ENCODE assay signal across 24 cellular contexts in genomic region chr11:17612221-17613188, GRCh38.
DNase-seq lines count a peak whose midpoint lies in the region; ATAC-seq and TF ChIP-seq lines count a peak whose summit lies in the region.
"Had no signal": no experiment of that assay in that cellular context is flagged by ENCODE, and none has a peak within 500 bp of the region (broad histone marks: within the 10 kb centered on the region; RNA-seq: fewer than 3 reads in every experiment).

No MANE protein-coding gene starts in this region.

- H3K4me2 ChIP-seq in PC-9: no peak overlapping the region

- POLR2A ChIA-PET in HEK293 (lab: Yijun Ruan, JAX) (no interaction called here), PC-9 (lab: Charles Lee; ENCODE audit: unreplicated experiment) (no interaction called here)
- POLR2A ChIA-PET in CD8-positive, alpha-beta memory T cell (lab: Charles Lee): no interaction called here

- no peaks in the 10 kb centered on the region for H4K20me1 ChIP-seq in PC-9 (ENCODE audit: insufficient read depth)

- no peaks in the 10 kb centered on the region for H3K4me1 ChIP-seq in HEK293 (ENCODE audit: control insufficient read depth, insufficient read depth, low read length)
- H3K4me1 ChIP-seq in PC-9 (replicated peaks; ENCODE audit: insufficient read depth): no peaks in the 10 kb centered on the region
- no peaks in the 10 kb centered on the region for H3K4me1 ChIP-seq in CD8-positive, alpha-beta memory T cell (ENCODE audit: insufficient read depth, low read length)
- H3K4me1 ChIP-seq: HAP-1, tibial nerve had no signal

- no peaks in the 10 kb centered on the region for H3K36me3 Mint-ChIP-seq in activated CD4-positive, alpha-beta T cell treated with anti-CD3 and anti-CD28 coated beads, Interleukin-2, amount 10 ng/mL, durations not matched to agents 24 days and 14 days (ENCODE audit: low read depth)
- H3K36me3 Mint-ChIP-seq in CD8-positive, alpha-beta memory T cell: no peaks in the 10 kb centered on the region
- H3K36me3 Mint-ChIP-seq: activated naive CD8-positive, alpha-beta T cell treated with anti-CD3 and anti-CD28 coated beads for 36 hours; mesothelial cell of epicardium; naive thymus-derived CD4-positive, alpha-beta T cell had no signal

- BruUV-seq in PC-9 (replicated peaks; lab: Mats Ljungman, UMichigan): no TSS peak

- peaks cover 97% of the 10 kb centered on the region for H3K27me3 ChIP-seq in PC-9 (ENCODE audit: insufficient read depth, low read depth)
- no peaks in the 10 kb centered on the region for H3K27me3 ChIP-seq in CD8-positive, alpha-beta memory T cell (ENCODE audit: insufficient read depth, low read length, poor library complexity, severe bottlenecking)
- H3K27me3 ChIP-seq: tibial nerve had no signal

- H3K9me3 Mint-ChIP-seq in activated CD4-positive, alpha-beta T cell treated with anti-CD3 and anti-CD28 coated beads, Interleukin-2, amount 10 ng/mL, durations not matched to agents 24 days and 14 days: no peaks in the 10 kb centered on the region
- no peaks in the 10 kb centered on the region for H3K9me3 Mint-ChIP-seq in CD8-positive, alpha-beta memory T cell
- H3K9me3 Mint-ChIP-seq: activated naive CD8-positive, alpha-beta T cell treated with anti-CD3 and anti-CD28 coated beads for 36 hours; naive thymus-derived CD4-positive, alpha-beta T cell had no signal

- H3F3A ChIP-seq in PC-9 (ENCODE audit: insufficient read depth, low read depth): no peaks in the 10 kb centered on the region

- intact Hi-C loops in activated CD4-positive, alpha-beta T cell treated with anti-CD3 and anti-CD28 coated beads, Interleukin-2, amount 10 ng/mL, durations not matched to agents 24 days and 14 days (cut with micrococcal nuclease): no loop called here
- intact Hi-C loops in posterior vena cava (cut with DNase I): no loop called here
- intact Hi-C loops in PC-9 (cut with micrococcal nuclease; ENCODE audit: unreplicated experiment): no loop called here

- H3K27ac Mint-ChIP-seq in activated CD4-positive, alpha-beta T cell treated with anti-CD3 and anti-CD28 coated beads, Interleukin-2, amount 10 ng/mL, durations not matched to agents 24 days and 14 days: no peak overlapping the region
- H3K27ac Mint-ChIP-seq in CD8-positive, alpha-beta memory T cell: no peak overlapping the region
- H3K27ac Mint-ChIP-seq: activated naive CD8-positive, alpha-beta T cell treated with anti-CD3 and anti-CD28 coated beads for 36 hours; mesothelial cell of epicardium; naive thymus-derived CD4-positive, alpha-beta T cell had no signal

- no peak overlapping the region for H2AFZ ChIP-seq in PC-9

- peak; percentile 13 for ATAC-seq in left lobe of liver
- no peak for ATAC-seq in GM21619 (IDR thresholded peaks at IDR 0.05; ENCODE audit: unreplicated experiment)
- ATAC-seq: HepG2; naive thymus-derived CD4-positive, alpha-beta T cell had no signal

- CTCF ChIA-PET in HEK293 (lab: Yijun Ruan, JAX): no interaction called here
- CTCF ChIA-PET in PC-9 (lab: Charles Lee): no interaction called here
- CTCF ChIA-PET in CD8-positive, alpha-beta memory T cell (lab: Charles Lee): no interaction called here

- H3K27me3 Mint-ChIP-seq in activated CD4-positive, alpha-beta T cell treated with anti-CD3 and anti-CD28 coated beads, Interleukin-2, amount 10 ng/mL, durations not matched to agents 24 days and 14 days: peaks cover 10% of the 10 kb centered on the region
- peaks cover 5 to 15% of the 10 kb centered on the region in 2 donors for H3K27me3 Mint-ChIP-seq in CD8-positive, alpha-beta memory T cell

- no peaks in the 10 kb centered on the region for H3K4me1 Mint-ChIP-seq in activated CD4-positive, alpha-beta T cell treated with anti-CD3 and anti-CD28 coated beads, Interleukin-2, amount 10 ng/mL, durations not matched to agents 24 days and 14 days
- no peaks in the 10 kb centered on the region for H3K4me1 Mint-ChIP-seq in CD8-positive, alpha-beta memory T cell
- H3K4me1 Mint-ChIP-seq: activated naive CD8-positive, alpha-beta T cell treated with anti-CD3 and anti-CD28 coated beads for 36 hours; mesothelial cell of epicardium had no signal

- H3K36me3 ChIP-seq in HEK293 (ENCODE audit: control insufficient read depth in 2 of 2, insufficient read depth in 1 of 2, low read length in 2 of 2) (no peaks in the 10 kb centered on the region), PC-9 (ENCODE audit: low read depth) (no peaks in the 10 kb centered on the region)
- H3K36me3 ChIP-seq in CD8-positive, alpha-beta memory T cell (ENCODE audit: insufficient read depth, low read length): no peaks in the 10 kb centered on the region
- H3K36me3 ChIP-seq: HAP-1, tibial nerve had no signal

- H3K27ac ChIP-seq in HEK293 (ENCODE audit: extremely low read depth, low read depth, low read length) (no peak overlapping the region), PC-9 (no peak overlapping the region)
- H3K27ac ChIP-seq in CD8-positive, alpha-beta memory T cell (ENCODE audit: low read depth, low read length): no peak overlapping the region
- H3K27ac ChIP-seq: tibial nerve had no signal

- no peaks in the 10 kb centered on the region for H3K79me2 ChIP-seq in PC-9 (ENCODE audit: low read depth)

- DNase-seq in activated CD4-positive, alpha-beta T cell treated with anti-CD3 and anti-CD28 coated beads, Interleukin-2, amount 10 ng/mL, durations not matched to agents 24 days and 14 days: peak; percentile 41
- no peak for DNase-seq in activated CD4-positive, alpha-beta T cell treated with anti-CD3 and anti-CD28 coated beads for 1 hour
- DNase-seq in left lobe of liver (ENCODE audit: low spot score): no peak
- DNase-seq in posterior vena cava (ENCODE audit: low spot score): peak; percentile 71
- DNase-seq in PC-9: no peak
- no peak for DNase-seq in CD8-positive, alpha-beta memory T cell
- DNase-seq: activated CD4-positive, CD25-positive, alpha-beta regulatory T cell; activated gamma-delta T cell; activated naive CD8-positive, alpha-beta T cell treated with anti-CD3 and anti-CD28 coated beads for 36 hours; Calu3; DMS79 treated with DMSO at 0.1 percent for 48 hours; effector memory CD4-positive, alpha-beta T cell; GDM1; Kasumi-1; MV-4-11; naive thymus-derived CD4-positive, alpha-beta T cell; nucleus accumbens; stimulated activated CD4-positive, alpha-beta T cell treated with anti-CD3 and anti-CD28 coated beads, Interleukin-4, amount 100 ng/mL, for 24 hours had no signal

- TF ChIP-seq CTCF in HEK293 (tag by site-specific recombination; IDR thresholded peaks at IDR 0.05) (no peak), PC-9 (conservative IDR thresholded peaks at IDR 0.05) (no peak)

- H3K9me2 ChIP-seq in PC-9 (ENCODE audit: insufficient read depth): no peaks in the 10 kb centered on the region

- H3K4me3 Mint-ChIP-seq in activated CD4-positive, alpha-beta T cell treated with anti-CD3 and anti-CD28 coated beads, Interleukin-2, amount 10 ng/mL, durations not matched to agents 24 days and 14 days: no peak overlapping the region
- H3K4me3 Mint-ChIP-seq in CD8-positive, alpha-beta memory T cell: no peak overlapping the region
- H3K4me3 Mint-ChIP-seq: activated naive CD8-positive, alpha-beta T cell treated with anti-CD3 and anti-CD28 coated beads for 36 hours; mesothelial cell of epicardium; naive thymus-derived CD4-positive, alpha-beta T cell had no signal

- no peaks in the 10 kb centered on the region for H3K9me3 ChIP-seq in HEK293 (ENCODE audit: control insufficient read depth, insufficient read depth, low read depth, low read length)
- no peaks in the 10 kb centered on the region for H3K9me3 ChIP-seq in PC-9 (ENCODE audit: insufficient read depth, low read depth)
- no peaks in the 10 kb centered on the region for H3K9me3 ChIP-seq in CD8-positive, alpha-beta memory T cell (ENCODE audit: low read length)
- H3K9me3 ChIP-seq: HAP-1, tibial nerve had no signal

- H3K4me3 ChIP-seq in HEK293 (ENCODE audit: low read depth, low read length) (no peak overlapping the region), PC-9 (no peak overlapping the region)
- H3K4me3 ChIP-seq in CD8-positive, alpha-beta memory T cell (ENCODE audit: low read length): no peak overlapping the region
- H3K4me3 ChIP-seq: HAP-1, tibial nerve had no signal

TF ChIP-seq in HEK293, 187 proteins besides CTCF, POLR2A, EP300 and RAD21:
- no peak for TF ChIP-seq ZSCAN16 (tag by site-specific recombination; IDR thresholded peaks at IDR 0.05)
- no peak for TF ChIP-seq ZNF366 (tag by site-specific recombination; conservative IDR thresholded peaks at IDR 0.05)
- no peak for TF ChIP-seq BCL11A (tag by site-specific recombination; IDR thresholded peaks at IDR 0.05; ENCODE audit: low read depth)
- no peak for TF ChIP-seq ZNF664 (tag by site-specific recombination; IDR thresholded peaks at IDR 0.05)
- TF ChIP-seq EGR2 (tag by site-specific recombination; IDR thresholded peaks at IDR 0.05; ENCODE audit: low read depth): peak; percentile 43; the same call in 1 of the 2 replicates
- TF ChIP-seq ZFHX2 (tag by site-specific recombination; conservative IDR thresholded peaks at IDR 0.05): peak; percentile 47; the same call in 1 of the 2 replicates
- no peak for TF ChIP-seq KLF1 (tag by site-specific recombination; IDR thresholded peaks at IDR 0.05)

Comparison
In these comparisons a context has a peak if more than half of its experiments do, and no peak if none do; other contexts are left out.
1. DNase-seq: peak in activated CD4-positive, alpha-beta T cell treated with anti-CD3 and anti-CD28 coated beads, Interleukin-2, amount 10 ng/mL, durations not matched to agents 24 days and 14 days (single experiment) and posterior vena cava (single experiment); none in activated CD4-positive, alpha-beta T cell treated with anti-CD3 and anti-CD28 coated beads for 1 hour (single experiment), left lobe of liver (single experiment), PC-9 (0 of 2) and CD8-positive, alpha-beta memory T cell (0 of 5).